8 cellular contexts compared by ENCODE assay signal in genomic region chr1:44355582-44356305, GRCh38. TPM values are rescaled to one million over a fixed set of nuclear protein-coding genes. Genes with fewer than 3 reads are reported as not detected.
DNase-seq lines count a peak whose midpoint lies in the region; ATAC-seq and TF ChIP-seq lines count a peak whose summit lies in the region.

No MANE protein-coding gene starts in this region.

- ATAC-seq in activated B cell treated with CpG ODN at 0.5 μM for 24 hours (ENCODE audit: low read depth): no peak
- ATAC-seq in HG02884 (IDR thresholded peaks at IDR 0.05; ENCODE audit: unreplicated experiment): no peak

- H3K4me1 ChIP-seq in iPS-20b (ENCODE audit: insufficient read depth, low read length): peaks cover 22% of the 10 kb centered on the region
- peaks cover 0 to 28% (median 20%) of the 10 kb centered on the region in 4 donors for H3K4me1 ChIP-seq in tibial artery

- peak overlapping the region; percentile 85 for H3K4me3 Mint-ChIP-seq in activated naive CD4-positive, alpha-beta T cell treated with anti-CD3 and anti-CD28 coated beads, Interleukin-2, amount 10 ng/mL, durations not matched to agents 7 days and 5 days
- peak overlapping the region; percentile 90 for H3K4me3 Mint-ChIP-seq in activated B cell treated with CpG ODN at 0.5 μM for 24 hours

- peaks cover 31% of the 10 kb centered on the region for H3K4me1 Mint-ChIP-seq in activated naive CD4-positive, alpha-beta T cell treated with anti-CD3 and anti-CD28 coated beads, Interleukin-2, amount 10 ng/mL, durations not matched to agents 7 days and 5 days
- H3K4me1 Mint-ChIP-seq in activated B cell treated with CpG ODN at 0.5 μM for 24 hours: peaks cover 28% of the 10 kb centered on the region

- H3K36me3 Mint-ChIP-seq in activated naive CD4-positive, alpha-beta T cell treated with anti-CD3 and anti-CD28 coated beads, Interleukin-2, amount 10 ng/mL, durations not matched to agents 7 days and 5 days: no peaks in the 10 kb centered on the region
- peaks cover 7% of the 10 kb centered on the region for H3K36me3 Mint-ChIP-seq in activated B cell treated with CpG ODN at 0.5 μM for 24 hours (ENCODE audit: low read depth)

- H3K9me3 Mint-ChIP-seq in activated naive CD4-positive, alpha-beta T cell treated with anti-CD3 and anti-CD28 coated beads, Interleukin-2, amount 10 ng/mL, durations not matched to agents 7 days and 5 days: no peaks in the 10 kb centered on the region
- H3K9me3 Mint-ChIP-seq in activated B cell treated with CpG ODN at 0.5 μM for 24 hours: no peaks in the 10 kb centered on the region

- H3K27ac Mint-ChIP-seq in activated naive CD4-positive, alpha-beta T cell treated with anti-CD3 and anti-CD28 coated beads, Interleukin-2, amount 10 ng/mL, durations not matched to agents 7 days and 5 days: peak overlapping the region; percentile 81
- H3K27ac Mint-ChIP-seq in activated B cell treated with CpG ODN at 0.5 μM for 24 hours: no peak overlapping the region

- H3K27me3 ChIP-seq in iPS-20b (ENCODE audit: insufficient read depth, low read length) (no peaks in the 10 kb centered on the region), tibial artery (no peaks in the 10 kb centered on the region)

- H3K9ac ChIP-seq in iPS-20b (ENCODE audit: low read depth, low read length): peak overlapping the region; percentile 49; the same call in 1 of the 2 replicates

- H3K27me3 Mint-ChIP-seq in activated naive CD4-positive, alpha-beta T cell treated with anti-CD3 and anti-CD28 coated beads, Interleukin-2, amount 10 ng/mL, durations not matched to agents 7 days and 5 days: peaks cover 5% of the 10 kb centered on the region
- H3K27me3 Mint-ChIP-seq in activated B cell treated with CpG ODN at 0.5 μM for 24 hours: no peaks in the 10 kb centered on the region

- CTCF ChIA-PET in activated naive CD4-positive, alpha-beta T cell treated with anti-CD3 and anti-CD28 coated beads, Interleukin-2, amount 10 ng/mL, durations not matched to agents 7 days and 5 days (lab: Charles Lee): interaction anchor here (0.6 kb wide), 1 partner anchor 50 kb away, joined by 3 read pairs; no protein-coding TSS in a partner anchor
- CTCF ChIA-PET in activated B cell treated with CpG ODN at 0.5 μM for 24 hours (lab: Charles Lee): interaction anchor here (1.3 kb wide), 1 partner anchor 22 kb away, joined by 3 read pairs; no protein-coding TSS in a partner anchor

- peak overlapping the region; percentile 61 for H3K4me3 ChIP-seq in iPS-20b (ENCODE audit: low read length)
- H3K4me3 ChIP-seq in tibial artery: peak overlapping the region; percentile 97 to 100

- TF ChIP-seq CTCF in activated B cell treated with CpG ODN at 0.5 μM for 24 hours (IDR thresholded peaks at IDR 0.05) (no peak), tibial artery (IDR thresholded peaks at IDR 0.05) (no peak)

- POLR2A ChIA-PET in activated B cell treated with CpG ODN at 0.5 μM for 24 hours (lab: Charles Lee): interaction anchor here (0.8 kb wide), 1 partner anchor 18 kb away, joined by 5 read pairs; no protein-coding TSS in a partner anchor

- H3K36me3 ChIP-seq in iPS-20b (ENCODE audit: insufficient read depth, low read depth, low read length) (peaks cover 3% of the 10 kb centered on the region; the same call in 1 of the 2 replicates), tibial artery (peaks cover 0 to under 1% (median 0%) of the 10 kb centered on the region in 3 donors)

- H3K9me3 ChIP-seq in iPS-20b (ENCODE audit: insufficient read depth, low read depth, low read length) (no peaks in the 10 kb centered on the region), tibial artery (no peaks in the 10 kb centered on the region)

- no peak for DNase-seq in activated naive CD4-positive, alpha-beta T cell treated with anti-CD3 and anti-CD28 coated beads, Interleukin-2, amount 10 ng/mL, durations not matched to agents 7 days and 5 days
- DNase-seq in activated naive CD4-positive, alpha-beta T cell (lab: John Stamatoyannopoulos, UW): no peak
- no peak for DNase-seq in activated B cell treated with CpG ODN at 0.5 μM for 24 hours
- no peak for DNase-seq in tibial artery
- no peak for DNase-seq in T1000 (lab: John Stamatoyannopoulos, UW)
- DNase-seq in iPS-NIHi7 (ENCODE audit: extremely low spot score): no peak

- H3K27ac ChIP-seq in iPS-20b (ENCODE audit: low read length) (no peak overlapping the region), tibial artery (peak overlapping the region; percentile 85 to 90)

- intact Hi-C loops in activated B cell treated with CpG ODN at 0.5 μM for 24 hours (cut with micrococcal nuclease) (loop anchor here (1.0 to 2.0 kb wide), 3 partner anchors 49 to 276 kb away; partner anchors contain the start of genes DMAP1 and RNF220), tibial artery (cut with DNase I; ENCODE audit: low total_unique reads) (no loop called here)

RNA-seq across cellular contexts. Expression of gene ERI3, which starts 0.7 kb away (rescaled TPM):
- 36.2 and 37.9 TPM in 2 replicates for total RNA-seq in activated B cell treated with CpG ODN at 0.5 μM for 24 hours

RNA-seq across cellular contexts. Expression of gene RNF220, which starts 49.3 kb away (rescaled TPM):
- 102 and 103 TPM in 2 replicates for total RNA-seq in activated B cell treated with CpG ODN at 0.5 μM for 24 hours
